8 cellular contexts compared by ENCODE assay signal in the genomic region with DNA sequence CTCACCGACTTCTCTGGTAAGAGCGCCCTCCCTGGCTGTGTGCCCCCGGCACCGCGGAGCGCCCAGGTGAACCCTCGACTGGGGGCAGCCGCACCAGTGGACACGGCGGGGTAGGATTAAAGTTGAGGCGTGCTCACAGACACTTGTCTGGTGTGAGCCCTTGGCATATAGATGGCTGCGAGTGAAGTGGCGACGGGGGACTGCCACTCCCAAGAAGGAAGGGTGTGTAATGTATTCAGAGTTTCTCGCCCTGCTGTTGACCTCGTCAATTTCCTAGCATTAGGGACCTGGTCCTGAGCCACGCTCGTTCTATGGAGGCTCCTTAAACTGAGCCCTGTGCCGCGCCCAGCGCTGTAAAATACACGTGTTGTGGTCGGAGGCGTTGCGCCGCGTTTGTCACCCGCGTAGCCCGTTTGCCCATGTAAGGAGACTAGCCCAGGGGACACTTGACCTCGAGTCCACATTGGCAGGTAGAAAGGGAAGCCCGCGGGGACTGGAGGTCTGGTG. TPM values are rescaled to one million over a fixed set of nuclear protein-coding genes. Genes with fewer than 3 reads are reported as not detected.
DNase-seq lines count a peak whose midpoint lies in the region; ATAC-seq and TF ChIP-seq lines count a peak whose summit lies in the region.

No MANE protein-coding gene starts in this region.

- ATAC-seq in IMR-90 (ENCODE audit: low read depth) (no peak; the same call in 1 of the 2 replicates), left colon (peak; percentile 61), GM19328 (IDR thresholded peaks at IDR 0.05; ENCODE audit: unreplicated experiment) (no peak)

- CTCF ChIA-PET in AG04450 (lab: Charles Lee), result interaction anchor here (1.0 to 2.2 kb wide), 7 partner anchors 10 to 193 kb away, joined by 3 to 38 read pairs (median 8); no protein-coding TSS in a partner anchor
- CTCF ChIA-PET in IMR-90 (lab: Yijun Ruan, JAX), result no interaction called here

- peaks cover 27% of the 10 kb centered on the region for H3K36me3 Mint-ChIP-seq in stimulated activated naive CD8-positive, alpha-beta T cell treated with anti-CD3 and anti-CD28 coated beads, Interleukin-15, Interleukin-2, amounts not matched to agents 100 ng/mL and 50 ng/mL, for 24 hours (ENCODE audit: low read depth)

- peak overlapping the region; percentile 66 for H3K4me3 ChIP-seq in AG04450 (ENCODE audit: low read depth, low read length)
- peak overlapping the region; percentile 64 for H3K4me3 ChIP-seq in IMR-90 (ENCODE audit: insufficient read depth, low read depth, low read length)
- H3K4me3 ChIP-seq in brain microvascular endothelial cell (ENCODE audit: low read depth, low read length), result peak overlapping the region; percentile 69

- H3K18ac ChIP-seq in IMR-90 (ENCODE audit: low read depth, low read length), result no peak overlapping the region

- POLR2A ChIA-PET in AG04450 (lab: Yijun Ruan, JAX), result interaction anchor here (0.6 kb wide), 1 partner anchor 11 kb away, joined by 18 read pairs; no protein-coding TSS in a partner anchor
- POLR2A ChIA-PET in IMR-90 (lab: Charles Lee; ENCODE audit: unreplicated experiment), result no interaction called here

- no peak for TF ChIP-seq POLR2A in IMR-90 (IDR thresholded peaks at IDR 0.05; ENCODE audit: low read depth, low read length)

- H3K27ac ChIP-seq in AG04450 (ENCODE audit: low read depth, low read length), result no peak overlapping the region
- H3K27ac ChIP-seq in IMR-90 (ENCODE audit: insufficient read depth, low read length), result no peak overlapping the region
- H3K27ac ChIP-seq in brain microvascular endothelial cell, result peak overlapping the region; percentile 53

- peak overlapping the region; percentile 91 for H2AFZ ChIP-seq in IMR-90 (replicated peaks; ENCODE audit: low read length, poor library complexity)

- dilution Hi-C loops in IMR-90 (cut with HindIII; ENCODE audit: low sequenced_read_pairs, unreplicated experiment), result no loop called here

- BruUV-seq in IMR-90 (replicated peaks; lab: Mats Ljungman, UMichigan), result no TSS peak

- H2BK20ac ChIP-seq in IMR-90 (ENCODE audit: low read depth, low read length), result no peak overlapping the region

- peaks cover 10% of the 10 kb centered on the region for H3K4me1 ChIP-seq in IMR-90 (ENCODE audit: control insufficient read depth, insufficient read depth, low read length)

- H4K91ac ChIP-seq in IMR-90 (ENCODE audit: insufficient read depth, low read depth, low read length), result no peak overlapping the region

- TF ChIP-seq RAD21 in IMR-90 (IDR thresholded peaks at IDR 0.05; ENCODE audit: low read length), result no peak

- H3K23ac ChIP-seq in IMR-90 (ENCODE audit: low read depth, low read length), result no peak overlapping the region

- H3K27ac Mint-ChIP-seq in stimulated activated naive CD8-positive, alpha-beta T cell treated with anti-CD3 and anti-CD28 coated beads, Interleukin-15, Interleukin-2, amounts not matched to agents 100 ng/mL and 50 ng/mL, for 24 hours, result peak overlapping the region; percentile 79

- no peaks in the 10 kb centered on the region for H3K27me3 Mint-ChIP-seq in stimulated activated naive CD8-positive, alpha-beta T cell treated with anti-CD3 and anti-CD28 coated beads, Interleukin-15, Interleukin-2, amounts not matched to agents 100 ng/mL and 50 ng/mL, for 24 hours

- no peak overlapping the region for H3K9ac ChIP-seq in IMR-90 (ENCODE audit: low read depth, low read length)

- H3K4ac ChIP-seq in IMR-90 (ENCODE audit: low read depth, low read length), result no peak overlapping the region

- H3K9me3 ChIP-seq in AG04450 (ENCODE audit: control insufficient read depth, insufficient read depth, low read length), result no peaks in the 10 kb centered on the region; the same call in 1 of the 2 replicates
- no peaks in the 10 kb centered on the region for H3K9me3 ChIP-seq in IMR-90 (ENCODE audit: control insufficient read depth, insufficient read depth, low read length)

- peaks cover 41% of the 10 kb centered on the region for H3K4me1 Mint-ChIP-seq in stimulated activated naive CD8-positive, alpha-beta T cell treated with anti-CD3 and anti-CD28 coated beads, Interleukin-15, Interleukin-2, amounts not matched to agents 100 ng/mL and 50 ng/mL, for 24 hours (ENCODE audit: low read depth)

- H2BK15ac ChIP-seq in IMR-90 (ENCODE audit: low read depth, low read length), result no peak overlapping the region

- in situ Hi-C loops in IMR-90 (cut with MboI; ENCODE audit: low sequenced_read_pairs), result no loop called here
- in situ Hi-C loops in brain microvascular endothelial cell (cut with HindIII; ENCODE audit: low pct_ligation_motif_present, low sequenced_read_pairs), result loop anchor here (25.0 kb wide), 1 partner anchor 149 kb away; no protein-coding TSS in a partner anchor

- H3K56ac ChIP-seq in IMR-90 (ENCODE audit: extremely low read depth, insufficient read depth, low read length), result no peak overlapping the region

- peak overlapping the region; percentile 100 for H3K4me2 ChIP-seq in IMR-90 (ENCODE audit: low read depth, low read length)

- peak overlapping the region; percentile 94 for H3K4me3 Mint-ChIP-seq in stimulated activated naive CD8-positive, alpha-beta T cell treated with anti-CD3 and anti-CD28 coated beads, Interleukin-15, Interleukin-2, amounts not matched to agents 100 ng/mL and 50 ng/mL, for 24 hours

- no peaks in the 10 kb centered on the region; the same call in 1 of the 2 replicates for H3K9me1 ChIP-seq in IMR-90 (ENCODE audit: insufficient read depth, low read length)

- WGBS in IMR-90 (ENCODE audit: extremely low coverage in 2 of 2, insufficient read length in 1 of 2), 2 experiments, result 7% methylated on average over 3 of the region's 33 CpGs; no CpG with 5 or more reads in 1 of the 2 experiments

- H2BK5ac ChIP-seq in IMR-90 (ENCODE audit: low read depth, low read length, poor library complexity, severe bottlenecking), result no peak overlapping the region

- H3K14ac ChIP-seq in IMR-90 (replicated peaks; ENCODE audit: low read depth, low read length), result no peak overlapping the region

- no peaks in the 10 kb centered on the region for H3K27me3 ChIP-seq in AG04450 (ENCODE audit: control insufficient read depth, insufficient read depth, low read length)
- peaks cover 6% of the 10 kb centered on the region; the same call in 1 of the 2 replicates for H3K27me3 ChIP-seq in IMR-90 (ENCODE audit: control insufficient read depth, insufficient read depth, low read length)
- no peaks in the 10 kb centered on the region for H3K27me3 ChIP-seq in brain microvascular endothelial cell (replicated peaks)

- H4K5ac ChIP-seq in IMR-90 (ENCODE audit: low read depth, low read length), result no peak overlapping the region

- H3K36me3 ChIP-seq in IMR-90 (ENCODE audit: control insufficient read depth, insufficient read depth, low read length), result no peaks in the 10 kb centered on the region
- no peaks in the 10 kb centered on the region for H3K36me3 ChIP-seq in brain microvascular endothelial cell (replicated peaks)

- DNase-seq in AG04450 (ENCODE audit: low read depth, low spot score), result no peak
- no peak for DNase-seq in IMR-90
- no peak for DNase-seq in brain microvascular endothelial cell
- peak; percentile 78 to 80 for DNase-seq in left colon
- no peak for DNase-seq in cortex of kidney (lab: John Stamatoyannopoulos, UW)
- no peak for DNase-seq in NCI-H2107 (lab: John Stamatoyannopoulos, UW)

- intact Hi-C loops in IMR-90 (cut with micrococcal nuclease) (loop anchor here (5.0 to 10.0 kb wide), 2 partner anchors 82 to 109 kb away; no protein-coding TSS in a partner anchor), left colon (cut with DNase I, micrococcal nuclease) (loop anchor here in 1 of 2 donors (10.0 kb wide), 2 partner anchors 52 to 152 kb away; no protein-coding TSS in a partner anchor)

- TF ChIP-seq CTCF in AG04450 (IDR thresholded peaks at IDR 0.05; ENCODE audit: low read depth, low read length) (0 out of 2 replicates have a peak, but pooled peaks have one; percentile 17), IMR-90 (conservative IDR thresholded peaks at IDR 0.05; ENCODE audit: low read depth, low read length) (no peak), brain microvascular endothelial cell (IDR thresholded peaks at IDR 0.05; ENCODE audit: low read depth, low read length, missing control alignments) (peak; percentile 24)

- H2AK5ac ChIP-seq in IMR-90 (ENCODE audit: low read depth, low read length), result no peak overlapping the region

- H2AK9ac ChIP-seq in IMR-90 (replicated peaks; ENCODE audit: low read depth, low read length, poor library complexity), result peak overlapping the region; percentile 6

- no peak overlapping the region for H4K8ac ChIP-seq in IMR-90 (ENCODE audit: low read depth in 2 of 2, low read length in 2 of 2)

- H3K9me3 Mint-ChIP-seq in stimulated activated naive CD8-positive, alpha-beta T cell treated with anti-CD3 and anti-CD28 coated beads, Interleukin-15, Interleukin-2, amounts not matched to agents 100 ng/mL and 50 ng/mL, for 24 hours, result no peaks in the 10 kb centered on the region

- H2BK120ac ChIP-seq in IMR-90 (ENCODE audit: low read depth, low read length), result no peak overlapping the region

- no peaks in the 10 kb centered on the region for H4K20me1 ChIP-seq in IMR-90 (ENCODE audit: insufficient read depth, low read length)

- no peaks in the 10 kb centered on the region for H3K79me1 ChIP-seq in IMR-90 (ENCODE audit: low read depth in 1 of 2, low read length in 2 of 2)

TF ChIP-seq in IMR-90, 13 proteins besides CTCF, POLR2A, EP300 and RAD21 (continues in another document):
- TF ChIP-seq MAFK (IDR thresholded peaks at IDR 0.05; ENCODE audit: low read depth, low read length), result no peak
- TF ChIP-seq, protein P1, sequence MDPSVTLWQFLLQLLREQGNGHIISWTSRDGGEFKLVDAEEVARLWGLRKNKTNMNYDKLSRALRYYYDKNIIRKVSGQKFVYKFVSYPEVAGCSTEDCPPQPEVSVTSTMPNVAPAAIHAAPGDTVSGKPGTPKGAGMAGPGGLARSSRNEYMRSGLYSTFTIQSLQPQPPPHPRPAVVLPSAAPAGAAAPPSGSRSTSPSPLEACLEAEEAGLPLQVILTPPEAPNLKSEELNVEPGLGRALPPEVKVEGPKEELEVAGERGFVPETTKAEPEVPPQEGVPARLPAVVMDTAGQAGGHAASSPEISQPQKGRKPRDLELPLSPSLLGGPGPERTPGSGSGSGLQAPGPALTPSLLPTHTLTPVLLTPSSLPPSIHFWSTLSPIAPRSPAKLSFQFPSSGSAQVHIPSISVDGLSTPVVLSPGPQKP (IDR thresholded peaks at IDR 0.05; ENCODE audit: borderline replicate concordance, low read depth, low read length), result no peak

RNA-seq across cellular contexts. Expression of a gene that starts 0.5 kb away (rescaled TPM):
- polyA plus RNA-seq in AG04450 (2011; rRNA removed) (2.8 and 5.7 TPM in 2 replicates), IMR-90 (2012; rRNA removed) (1.1 and 1.3 TPM in 2 replicates)
- 1.8 and 2.0 TPM in 2 replicates for polyA minus RNA-seq in AG04450 (2011; rRNA and poly(A)+ RNA removed)
- total RNA-seq in IMR-90 (2012; rRNA removed) (0.72 and 0.83 TPM in 2 replicates), left colon (10 to 100 TPM; 10.3 to 24.5 TPM)
- 0.85 and 1.1 TPM in 2 replicates for polyA plus RNA-seq in IMR-90 (2012; cell fraction: cytosol; rRNA removed)
- 1.2 and 1.5 TPM in 2 replicates for polyA plus RNA-seq in IMR-90 (2012; cell fraction: nucleus; rRNA removed; ENCODE audit: low replicate concordance)

RNA-seq across cellular contexts. Expression of a gene that starts 20.2 kb away (rescaled TPM):
- 7.6 and 7.7 TPM in 2 replicates for polyA plus RNA-seq in AG04450 (2011; rRNA removed)
- polyA minus RNA-seq in AG04450 (2011; rRNA and poly(A)+ RNA removed), result 17.0 and 17.1 TPM in 2 replicates
- 12.7 and 14.2 TPM in 2 replicates for total RNA-seq in IMR-90 (2012; rRNA removed)
- polyA plus RNA-seq in IMR-90 (2012; rRNA removed), result 9.2 and 9.7 TPM in 2 replicates
- polyA plus RNA-seq in IMR-90 (2012; cell fraction: cytosol; rRNA removed), result 3.4 and 4.1 TPM in 2 replicates
- 12.4 and 16.0 TPM in 2 replicates for polyA plus RNA-seq in IMR-90 (2012; cell fraction: nucleus; rRNA removed; ENCODE audit: low replicate concordance)
- total RNA-seq in left colon, result 10 to 100 TPM in 1 of 2 donors, 1 to 10 TPM in 1; 7.3 to 12.6 TPM

Comparison
In these comparisons a context has a peak if more than half of its experiments do, and no peak if none do; other contexts are left out.
1. DNase-seq: peak in left colon (2 of 2); none in AG04450 (single experiment), IMR-90 (single experiment), brain microvascular endothelial cell (single experiment), cortex of kidney (single experiment) and NCI-H2107 (single experiment).
2. Peak in every context shown above with its lines, with median percentiles within 50 percentile points of each other: H3K4me3 ChIP-seq.